Comparison of ENCODE assay signal across 1 cellular context in genomic region chr10:71825217-71825616, GRCh38.
TF ChIP-seq lines count a peak whose summit lies in the region.

No MANE protein-coding gene starts in this region.

TF ChIP-seq in GM12878, 131 proteins besides CTCF, POLR2A, EP300 and RAD21:
- TF ChIP-seq MLLT1 (IDR thresholded peaks at IDR 0.05) (no peak), SMAD1 (IDR thresholded peaks at IDR 0.05; ENCODE audit: low read depth, partially characterized antibody) (no peak), SP1 (IDR thresholded peaks at IDR 0.05; ENCODE audit: low read depth, low read length) (no peak), MEF2A (IDR thresholded peaks at IDR 0.05; ENCODE audit: insufficient read depth, low read depth, low read length) (no peak), ZBTB11 (CRISPR knock-in tag; IDR thresholded peaks at IDR 0.05) (no peak), POLR2AphosphoS2 (IDR thresholded peaks at IDR 0.05; ENCODE audit: low read depth, low read length) (no peak), WRNIP1 (IDR thresholded peaks at IDR 0.05; ENCODE audit: borderline replicate concordance, low read depth, low read length) (no peak), CBFB (IDR thresholded peaks at IDR 0.05; ENCODE audit: low read depth) (no peak)
- TF ChIP-seq, protein P1, sequence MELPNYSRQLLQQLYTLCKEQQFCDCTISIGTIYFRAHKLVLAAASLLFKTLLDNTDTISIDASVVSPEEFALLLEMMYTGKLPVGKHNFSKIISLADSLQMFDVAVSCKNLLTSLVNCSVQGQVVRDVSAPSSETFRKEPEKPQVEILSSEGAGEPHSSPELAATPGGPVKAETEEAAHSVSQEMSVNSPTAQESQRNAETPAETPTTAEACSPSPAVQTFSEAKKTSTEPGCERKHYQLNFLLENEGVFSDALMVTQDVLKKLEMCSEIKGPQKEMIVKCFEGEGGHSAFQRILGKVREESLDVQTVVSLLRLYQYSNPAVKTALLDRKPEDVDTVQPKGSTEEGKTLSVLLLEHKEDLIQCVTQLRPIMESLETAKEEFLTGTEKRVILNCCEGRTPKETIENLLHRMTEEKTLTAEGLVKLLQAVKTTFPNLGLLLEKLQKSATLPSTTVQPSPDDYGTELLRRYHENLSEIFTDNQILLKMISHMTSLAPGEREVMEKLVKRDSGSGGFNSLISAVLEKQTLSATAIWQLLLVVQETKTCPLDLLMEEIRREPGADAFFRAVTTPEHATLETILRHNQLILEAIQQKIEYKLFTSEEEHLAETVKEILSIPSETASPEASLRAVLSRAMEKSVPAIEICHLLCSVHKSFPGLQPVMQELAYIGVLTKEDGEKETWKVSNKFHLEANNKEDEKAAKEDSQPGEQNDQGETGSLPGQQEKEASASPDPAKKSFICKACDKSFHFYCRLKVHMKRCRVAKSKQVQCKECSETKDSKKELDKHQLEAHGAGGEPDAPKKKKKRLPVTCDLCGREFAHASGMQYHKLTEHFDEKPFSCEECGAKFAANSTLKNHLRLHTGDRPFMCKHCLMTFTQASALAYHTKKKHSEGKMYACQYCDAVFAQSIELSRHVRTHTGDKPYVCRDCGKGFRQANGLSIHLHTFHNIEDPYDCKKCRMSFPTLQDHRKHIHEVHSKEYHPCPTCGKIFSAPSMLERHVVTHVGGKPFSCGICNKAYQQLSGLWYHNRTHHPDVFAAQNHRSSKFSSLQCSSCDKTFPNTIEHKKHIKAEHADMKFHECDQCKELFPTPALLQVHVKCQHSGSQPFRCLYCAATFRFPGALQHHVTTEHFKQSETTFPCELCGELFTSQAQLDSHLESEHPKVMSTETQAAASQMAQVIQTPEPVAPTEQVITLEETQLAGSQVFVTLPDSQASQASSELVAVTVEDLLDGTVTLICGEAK (IDR thresholded peaks at IDR 0.05; ENCODE audit: borderline replicate concordance): no peak
